Comparison of ENCODE assay signal across 8 cellular contexts in the genomic region with DNA sequence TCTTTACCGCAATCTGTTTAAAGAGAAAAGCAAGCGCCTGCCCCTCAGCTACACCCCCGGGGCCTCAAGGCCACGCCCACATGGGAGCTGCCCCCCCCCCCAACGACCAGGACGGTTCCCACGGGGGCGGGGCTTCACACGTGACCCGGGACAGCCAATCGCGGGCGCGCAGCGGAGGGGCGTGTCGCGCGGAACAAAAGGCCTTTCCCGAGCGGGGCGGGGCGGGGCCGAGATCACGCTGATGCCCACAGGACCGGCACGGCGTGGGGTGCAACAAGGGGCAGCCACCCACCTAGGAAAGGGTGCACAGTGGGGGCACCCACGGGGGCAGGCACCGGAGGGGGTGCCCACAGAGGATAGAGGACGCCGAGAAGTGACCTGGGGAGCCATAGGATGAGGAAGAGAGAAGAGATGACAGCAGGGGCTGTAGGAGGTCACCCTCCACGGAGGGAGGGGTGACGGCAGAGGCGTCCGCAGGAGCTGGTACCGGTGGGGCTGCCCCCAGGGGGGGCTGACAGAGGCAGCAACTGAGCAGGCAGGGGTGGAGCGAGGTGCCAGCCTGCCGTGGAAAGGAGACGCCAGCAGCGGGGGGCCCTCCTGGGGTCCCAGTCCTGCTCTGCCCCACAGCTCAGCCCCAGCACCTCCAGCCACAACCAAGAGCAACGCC. TPM values are rescaled to one million over a fixed set of nuclear protein-coding genes. Genes with fewer than 3 reads are reported as not detected.
DNase-seq lines count a peak whose midpoint lies in the region; ATAC-seq and TF ChIP-seq lines count a peak whose summit lies in the region.

No MANE protein-coding gene starts in this region.

- no peaks in the 10 kb centered on the region for H3K27me3 Mint-ChIP-seq in activated naive CD8-positive, alpha-beta T cell treated with anti-CD3 and anti-CD28 coated beads for 36 hours

- intact Hi-C loops in Right ventricle myocardium inferior (cut with DNase I): loop anchor here (5.0 kb wide), 1 partner anchor 101 kb away; a partner anchor contains a TSS
- intact Hi-C loops in ovary (cut with DNase I): no loop called here
- intact Hi-C loops in testis (cut with DNase I; ENCODE audit: low total_unique reads): no loop called here

- TF ChIP-seq POLR2A in ovary (IDR thresholded peaks at IDR 0.05) (no peak), testis (IDR thresholded peaks at IDR 0.05) (no peak)

- H3K27me3 ChIP-seq in ovary: no peaks in the 10 kb centered on the region
- H3K27me3 ChIP-seq in testis: no peaks in the 10 kb centered on the region

- H3K36me3 ChIP-seq in ovary (no peaks in the 10 kb centered on the region), testis (ENCODE audit: low read depth, missing control alignments) (no peaks in the 10 kb centered on the region)

- H3K9me3 ChIP-seq in ovary (no peaks in the 10 kb centered on the region), testis (no peaks in the 10 kb centered on the region)

- H3K4me1 ChIP-seq in ovary (ENCODE audit: insufficient read depth) (peaks cover 7% of the 10 kb centered on the region), testis (peaks cover 15% of the 10 kb centered on the region)

- no peak for TF ChIP-seq EP300 in ovary (IDR thresholded peaks at IDR 0.05)

- H3K9me3 Mint-ChIP-seq in activated naive CD8-positive, alpha-beta T cell treated with anti-CD3 and anti-CD28 coated beads for 36 hours: no peaks in the 10 kb centered on the region

- peaks cover 17% of the 10 kb centered on the region for H3K4me1 Mint-ChIP-seq in activated naive CD8-positive, alpha-beta T cell treated with anti-CD3 and anti-CD28 coated beads for 36 hours

- DNase-seq in EH (ENCODE audit: low read depth) (peak; percentile 87), HCEC 1CT (peak; percentile 82), MV-4-11 (lab: John Stamatoyannopoulos, UW) (peak; percentile 76), SKM-1 (lab: John Stamatoyannopoulos, UW; ENCODE audit: unreplicated experiment) (peak; percentile 56), Right ventricle myocardium inferior (ENCODE audit: missing footprints) (peak; percentile 95), ovary (peak; percentile 94 to 98 (median 97)), testis (peak; percentile 97)
- DNase-seq in activated naive CD8-positive, alpha-beta T cell treated with anti-CD3 and anti-CD28 coated beads for 36 hours: peak; percentile 94

- WGBS in ovary, 3 donors: 3 to 4% (median 4%) methylated on average over 41 to 42 of the region's 42 CpGs
- WGBS in testis, 2 donors: 6% methylated on average over 18 to 42 of the region's 42 CpGs

- ATAC-seq in Right ventricle myocardium inferior: peak; percentile 97

- TF ChIP-seq CTCF in ovary (IDR thresholded peaks at IDR 0.05) (no peak), testis (IDR thresholded peaks at IDR 0.05) (no peak)

- peak overlapping the region; percentile 40 for H3K4me3 ChIP-seq in ovary
- peak overlapping the region; percentile 40 to 47 for H3K4me3 ChIP-seq in testis

- H3K36me3 Mint-ChIP-seq in activated naive CD8-positive, alpha-beta T cell treated with anti-CD3 and anti-CD28 coated beads for 36 hours: no peaks in the 10 kb centered on the region

- H3K27ac ChIP-seq in ovary: peak overlapping the region in 1 of 2 donors; percentile 51
- H3K27ac ChIP-seq in testis: peak overlapping the region in 1 of 2 donors; percentile 28

- no peak overlapping the region for H3K27ac Mint-ChIP-seq in activated naive CD8-positive, alpha-beta T cell treated with anti-CD3 and anti-CD28 coated beads for 36 hours

- peak overlapping the region; percentile 80 for H3K4me3 Mint-ChIP-seq in activated naive CD8-positive, alpha-beta T cell treated with anti-CD3 and anti-CD28 coated beads for 36 hours

RNA-seq across cellular contexts. Expression of a gene that starts 6.2 kb away (rescaled TPM):
- total RNA-seq in activated naive CD8-positive, alpha-beta T cell treated with anti-CD3 and anti-CD28 coated beads for 36 hours: 10 to 100 TPM; 22.6 to 24.2 TPM
- total RNA-seq in Right ventricle myocardium inferior (11.3 TPM), ovary (10 to 100 TPM; 13.3 to 39.8 (median 32.5) TPM), testis (10 to 100 TPM; 49.2 to 49.9 TPM)
- polyA plus RNA-seq in ovary (10 to 100 TPM in 1 of 2 donors, 1 to 10 TPM in 1; 7.0 to 44.8 TPM), testis (ENCODE audit: insufficient read depth, low read depth, low replicate concordance) (23.7 TPM)

RNA-seq across cellular contexts. Expression of a gene that starts 12.2 kb away (rescaled TPM):
- 10 to 100 TPM; 24.4 to 24.6 TPM for total RNA-seq in activated naive CD8-positive, alpha-beta T cell treated with anti-CD3 and anti-CD28 coated beads for 36 hours
- total RNA-seq in Right ventricle myocardium inferior: 11.3 TPM
- total RNA-seq in ovary: 10 to 100 TPM; 10.1 to 18.6 (median 15.8) TPM
- polyA plus RNA-seq in ovary: 10 to 100 TPM in 1 of 2 donors, 1 to 10 TPM in 1; 4.0 to 17.5 TPM
- 10 to 100 TPM; 22.8 to 27.7 TPM for total RNA-seq in testis
- polyA plus RNA-seq in testis (ENCODE audit: insufficient read depth, low read depth, low replicate concordance): 17.5 TPM

RNA-seq across cellular contexts. Expression of a gene that starts 22.6 kb away (rescaled TPM):
- under 1 TPM; 0.25 to 0.40 TPM for total RNA-seq in activated naive CD8-positive, alpha-beta T cell treated with anti-CD3 and anti-CD28 coated beads for 36 hours
- 0.35 TPM for total RNA-seq in Right ventricle myocardium inferior
- under 1 TPM in 1 of 7 donors, not detected in 6; 0.62 TPM for total RNA-seq in ovary
- under 1 TPM in 1 of 2 donors, not detected in 1; 0.08 TPM for polyA plus RNA-seq in ovary
- total RNA-seq in testis: under 1 TPM; 0.31 to 0.71 TPM
- polyA plus RNA-seq in testis (ENCODE audit: insufficient read depth, low read depth, low replicate concordance): not detected

RNA-seq across cellular contexts. Expression of a gene that starts 36.1 kb away (rescaled TPM):
- total RNA-seq in activated naive CD8-positive, alpha-beta T cell treated with anti-CD3 and anti-CD28 coated beads for 36 hours: 1 to 10 TPM; 1.3 TPM
- total RNA-seq in Right ventricle myocardium inferior: 1.7 TPM
- 1 to 10 TPM; 1.3 to 3.5 (median 2.0) TPM for total RNA-seq in ovary
- 1 to 10 TPM in 1 of 2 donors, not detected in 1; 1.1 TPM for polyA plus RNA-seq in ovary
- 10 to 100 TPM in 1 of 2 donors, 1 to 10 TPM in 1; 7.6 to 18.0 TPM for total RNA-seq in testis
- polyA plus RNA-seq in testis (ENCODE audit: insufficient read depth, low read depth, low replicate concordance): 14.8 TPM

RNA-seq across cellular contexts. Expression of a gene that starts 56.6 kb away (rescaled TPM):
- total RNA-seq in activated naive CD8-positive, alpha-beta T cell treated with anti-CD3 and anti-CD28 coated beads for 36 hours: 10 to 100 TPM; 19.2 to 19.7 TPM
- 35.0 TPM for total RNA-seq in Right ventricle myocardium inferior
- 10 to 100 TPM; 47.8 to 68.1 (median 55.4) TPM for total RNA-seq in ovary
- 10 to 100 TPM; 26.0 to 67.8 TPM for polyA plus RNA-seq in ovary
- total RNA-seq in testis: 100 to 1,000 TPM; 106 to 150 TPM
- polyA plus RNA-seq in testis (ENCODE audit: insufficient read depth, low read depth, low replicate concordance): 67.8 TPM
